In genomic region chr15:36545451-36545992, GRCh38 we compare ENCODE assay signal across 25 cellular contexts.
"Had no signal": no experiment of that assay in that cellular context is flagged by ENCODE, and none has a peak within 500 bp of the region (broad histone marks: within the 10 kb centered on the region; RNA-seq: fewer than 3 reads in every experiment).

No MANE protein-coding gene starts in this region.

- H3K36me3 ChIP-seq: esophagus muscularis mucosa, gastrocnemius medialis, left lung, sigmoid colon, stomach, suprapubic skin, transverse colon had no signal

- H3K36me3 Mint-ChIP-seq: activated naive CD4-positive, alpha-beta T cell treated with anti-CD3 and anti-CD28 coated beads, Interleukin-2, amount 50 U/mL, for 72 hours; brain; stimulated activated memory B cell treated with anti-CD40 and anti-IgM and Interleukin-4, amounts not matched to agents 10 μg/mL and 1 μg/mL and 100 μg/mL, for 72 hours had no signal

- H3K4me1 ChIP-seq: gastrocnemius medialis, left lung, sigmoid colon, stomach, suprapubic skin, transverse colon had no signal

- ATAC-seq: activated naive CD4-positive, alpha-beta T cell treated with anti-CD3 and anti-CD28 coated beads, Interleukin-2, amount 50 U/mL, for 72 hours; activated T-helper 17 cell treated with anti-CD3 and anti-CD28 coated beads, Interleukin-2, amount 50 U/mL, for 72 hours; effector memory CD8-positive, alpha-beta T cell; gastrocnemius medialis; left lung; stimulated activated memory B cell treated with anti-CD40 and anti-IgM and Interleukin-4, amounts not matched to agents 10 μg/mL and 1 μg/mL and 100 μg/mL, for 72 hours had no signal

- H3K27me3 Mint-ChIP-seq: brain had no signal

- H3K4me3 Mint-ChIP-seq: activated T-cell treated with anti-CD3 and anti-CD28 coated beads, Interleukin-2, amount 50 U/mL, for 24 hours; activated T-helper 17 cell treated with anti-CD3 and anti-CD28 coated beads, Interleukin-2, amount 50 U/mL, for 72 hours; brain; effector memory CD8-positive, alpha-beta T cell; nephron; stimulated activated memory B cell treated with anti-CD40 and anti-IgM and Interleukin-4, amounts not matched to agents 10 μg/mL and 1 μg/mL and 100 μg/mL, for 72 hours had no signal

- H3K4me3 ChIP-seq: esophagus muscularis mucosa, gastrocnemius medialis, left lung, sigmoid colon, smooth muscle cell, stomach, suprapubic skin, transverse colon had no signal

- DNase-seq: activated T-cell treated with anti-CD3 and anti-CD28 coated beads, Interleukin-2, amount 50 U/mL, for 24 hours; aorta; central memory CD4-positive, alpha-beta T cell; dermis blood vessel endothelial cell; effector memory CD8-positive, alpha-beta T cell; gastrocnemius medialis; hippocampal formation; kidney glomerular epithelial cell; left lung; midbrain; occipital lobe; sigmoid colon; stimulated activated CD4-positive, alpha-beta T cell treated with anti-CD3 and anti-CD28 coated beads, Interleukin-15, amount 100 ng/mL, for 24 hours; stomach; T-helper 9 cell; transverse colon had no signal

- H3K9me3 ChIP-seq: esophagus muscularis mucosa, gastrocnemius medialis, left lung, sigmoid colon, stomach, suprapubic skin, transverse colon had no signal

- H3K27ac Mint-ChIP-seq: activated naive CD4-positive, alpha-beta T cell treated with anti-CD3 and anti-CD28 coated beads, Interleukin-2, amount 50 U/mL, for 72 hours; activated T-cell treated with anti-CD3 and anti-CD28 coated beads, Interleukin-2, amount 50 U/mL, for 24 hours; activated T-helper 17 cell treated with anti-CD3 and anti-CD28 coated beads, Interleukin-2, amount 50 U/mL, for 72 hours; effector memory CD8-positive, alpha-beta T cell; stimulated activated memory B cell treated with anti-CD40 and anti-IgM and Interleukin-4, amounts not matched to agents 10 μg/mL and 1 μg/mL and 100 μg/mL, for 72 hours had no signal

- H3K9me3 Mint-ChIP-seq: activated naive CD4-positive, alpha-beta T cell treated with anti-CD3 and anti-CD28 coated beads, Interleukin-2, amount 50 U/mL, for 72 hours; activated T-cell treated with anti-CD3 and anti-CD28 coated beads, Interleukin-2, amount 50 U/mL, for 24 hours; activated T-helper 17 cell treated with anti-CD3 and anti-CD28 coated beads, Interleukin-2, amount 50 U/mL, for 72 hours; brain; effector memory CD8-positive, alpha-beta T cell; nephron; stimulated activated memory B cell treated with anti-CD40 and anti-IgM and Interleukin-4, amounts not matched to agents 10 μg/mL and 1 μg/mL and 100 μg/mL, for 72 hours had no signal

- H3K4me1 Mint-ChIP-seq: activated T-helper 17 cell treated with anti-CD3 and anti-CD28 coated beads, Interleukin-2, amount 50 U/mL, for 72 hours; stimulated activated memory B cell treated with anti-CD40 and anti-IgM and Interleukin-4, amounts not matched to agents 10 μg/mL and 1 μg/mL and 100 μg/mL, for 72 hours had no signal

- FAIRE-seq: urothelium cell line had no signal

- H3K4me2 ChIP-seq: smooth muscle cell had no signal

- H3K27me3 ChIP-seq: esophagus muscularis mucosa, gastrocnemius medialis, left lung, sigmoid colon, stomach, suprapubic skin, transverse colon had no signal

- H3K27ac ChIP-seq: esophagus muscularis mucosa, gastrocnemius medialis, left lung, sigmoid colon, stomach, suprapubic skin, transverse colon had no signal
